In the genomic region with DNA sequence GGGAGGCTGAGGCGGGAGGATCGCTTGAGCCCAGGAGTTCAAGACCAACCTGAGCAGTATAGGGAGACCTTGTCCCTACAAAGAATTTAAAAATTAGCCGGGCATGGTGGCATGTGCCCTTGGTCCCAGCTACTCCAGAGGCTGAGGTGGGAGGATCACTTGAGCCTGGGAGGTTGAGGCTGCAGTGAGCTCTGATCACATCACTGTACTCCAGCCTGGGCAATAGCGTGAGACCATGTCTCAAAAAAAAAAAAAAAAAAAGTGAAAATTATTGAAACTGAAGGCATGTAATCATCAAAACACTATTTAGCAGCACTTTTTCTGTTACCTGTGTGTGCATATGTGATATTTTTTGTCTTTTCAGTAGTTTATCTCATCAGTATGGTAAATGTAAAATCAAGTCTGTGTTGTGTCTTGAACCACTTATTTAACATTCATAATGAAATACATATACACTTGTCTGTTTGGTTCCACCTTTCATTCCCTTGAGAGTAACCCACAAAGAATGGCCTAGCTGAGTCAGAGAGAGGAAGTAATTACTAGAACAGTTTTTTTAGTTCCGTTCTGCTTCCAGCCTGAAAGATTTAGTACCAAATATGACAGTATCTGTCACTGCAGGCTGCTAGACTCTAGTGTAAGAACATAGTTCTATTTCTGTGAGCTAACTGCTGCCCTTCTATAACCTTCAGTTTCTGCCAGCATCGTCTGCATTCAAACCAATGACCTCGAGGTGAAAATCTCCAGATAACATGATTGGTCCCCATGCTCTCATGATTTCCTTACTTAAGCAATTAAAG, we compare ENCODE assay signal across 1 cellular context.
TF ChIP-seq lines count a peak whose summit lies in the region.

No MANE protein-coding gene starts in this region.

TF ChIP-seq in IMR-90, 13 proteins besides CTCF, POLR2A, EP300 and RAD21 (continued from another document):
- TF ChIP-seq, protein P1, sequence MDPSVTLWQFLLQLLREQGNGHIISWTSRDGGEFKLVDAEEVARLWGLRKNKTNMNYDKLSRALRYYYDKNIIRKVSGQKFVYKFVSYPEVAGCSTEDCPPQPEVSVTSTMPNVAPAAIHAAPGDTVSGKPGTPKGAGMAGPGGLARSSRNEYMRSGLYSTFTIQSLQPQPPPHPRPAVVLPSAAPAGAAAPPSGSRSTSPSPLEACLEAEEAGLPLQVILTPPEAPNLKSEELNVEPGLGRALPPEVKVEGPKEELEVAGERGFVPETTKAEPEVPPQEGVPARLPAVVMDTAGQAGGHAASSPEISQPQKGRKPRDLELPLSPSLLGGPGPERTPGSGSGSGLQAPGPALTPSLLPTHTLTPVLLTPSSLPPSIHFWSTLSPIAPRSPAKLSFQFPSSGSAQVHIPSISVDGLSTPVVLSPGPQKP (IDR thresholded peaks at IDR 0.05; ENCODE audit: borderline replicate concordance, low read depth, low read length), result no peak
- TF ChIP-seq FOS (IDR thresholded peaks at IDR 0.05; ENCODE audit: low read depth, low read length) (no peak), MAZ (IDR thresholded peaks at IDR 0.05; ENCODE audit: borderline replicate concordance, low read depth, low read length) (no peak), RFX5 (IDR thresholded peaks at IDR 0.05; ENCODE audit: low read depth, low read length) (no peak), NFE2L2 (IDR thresholded peaks at IDR 0.05; ENCODE audit: low read depth, low read length) (no peak)
TF ChIP-seq in IMR-90: peak in this region for 0.
